ENCODE assay signal across 8 cellular contexts in genomic region chr1:56089826-56090225, GRCh38.
DNase-seq lines count a peak whose midpoint lies in the region; TF ChIP-seq lines count a peak whose summit lies in the region.
"Not testable (repeated sequence)": the region's sequence is repeated elsewhere in the genome, so short reads cannot be mapped to it uniquely, and the experiment has no call there.

No MANE protein-coding gene starts in this region.

- not testable (repeated sequence) for H3K27me3 Mint-ChIP-seq in Caco-2 (ENCODE audit: insufficient read depth, unreplicated experiment); endodermal cell (ENCODE audit: insufficient read depth); nephron progenitor cell (ENCODE audit: low read depth, poor library complexity)

- not testable (repeated sequence) for H3K27ac ChIP-seq in HUES48 (ENCODE audit: low read depth, low read length); endodermal cell (ENCODE audit: low read depth, low read length)

- not testable (repeated sequence) for H3K4me1 ChIP-seq in Caco-2; ES-I3 (ENCODE audit: insufficient read depth, low read length); HUES48 (ENCODE audit: control insufficient read depth, insufficient read depth, low read length); endodermal cell (ENCODE audit: control insufficient read depth, insufficient read depth, low read length)

- not testable (repeated sequence) for H3K27me3 ChIP-seq in Caco-2 (replicated peaks; ENCODE audit: control insufficient read depth, insufficient read depth, low read length); H7 (ENCODE audit: control insufficient read depth, insufficient read depth, low read length); HUES48 (ENCODE audit: control insufficient read depth, insufficient read depth, low read length); endodermal cell (ENCODE audit: control insufficient read depth, insufficient read depth, low read length, poor library complexity, severe bottlenecking)

- not testable (repeated sequence) for H3K4me1 Mint-ChIP-seq in Caco-2 (ENCODE audit: low read depth, unreplicated experiment); endodermal cell; nephron progenitor cell

- H3K27ac Mint-ChIP-seq in Caco-2 (ENCODE audit: unreplicated experiment); endodermal cell; nephron progenitor cell: not testable (repeated sequence)

- CTCF ChIA-PET in Caco-2 (lab: Charles Lee): not testable (repeated sequence)

- H3K36me3 ChIP-seq in Caco-2 (ENCODE audit: control insufficient read depth, insufficient read depth, low read length); ES-I3 (ENCODE audit: insufficient read depth, low read length); H7 (replicated peaks; ENCODE audit: control insufficient read depth, insufficient read depth, low read length); HUES48 (ENCODE audit: control insufficient read depth, insufficient read depth, low read length); endodermal cell (ENCODE audit: control insufficient read depth, insufficient read depth, low read length): not testable (repeated sequence)

- 78 to 80% methylated on average over 11 to 15 of the region's 17 CpGs for WGBS in endodermal cell (ENCODE audit: insufficient coverage in 1 of 2, insufficient read length in 1 of 2), 2 experiments

- BruUV-seq in Caco-2 (replicated peaks; lab: Mats Ljungman, UMichigan): not testable (repeated sequence)

- not testable (repeated sequence) for H3K4me3 ChIP-seq in Caco-2 (ENCODE audit: low read depth, low read length); endodermal cell (ENCODE audit: low read length)
- peak overlapping the region; percentile 37; the same call in 1 of the 2 replicates for H3K4me3 ChIP-seq in H7 (ENCODE audit: insufficient read depth, low read depth, low read length)
- H3K4me3 ChIP-seq in HUES48 (ENCODE audit: low read depth, low read length): peak overlapping the region; percentile 32; the same call in 1 of the 2 replicates

- peak overlapping the region; percentile 2; the same call in 1 of the 2 replicates for H3K9ac ChIP-seq in ES-I3 (ENCODE audit: low read depth, low read length)
- not testable (repeated sequence) for H3K9ac ChIP-seq in HUES48 (ENCODE audit: low read depth, low read length); endodermal cell (ENCODE audit: extremely low read depth, low read length, poor library complexity, severe bottlenecking)

- TF ChIP-seq CTCF in Caco-2 (IDR thresholded peaks at IDR 0.05; ENCODE audit: insufficient read depth in 1 of 2, low read depth in 1 of 2, low read length in 1 of 2, severe bottlenecking in 1 of 2, unreplicated experiment in 1 of 2); endodermal cell (conservative IDR thresholded peaks at IDR 0.05); nephron progenitor cell (IDR thresholded peaks at IDR 0.05): not testable (repeated sequence)

- not testable (repeated sequence) for H3K36me3 Mint-ChIP-seq in Caco-2 (ENCODE audit: insufficient read depth, unreplicated experiment); endodermal cell (ENCODE audit: low read depth)
- peaks cover 11% of the 10 kb centered on the region for H3K36me3 Mint-ChIP-seq in nephron progenitor cell (ENCODE audit: low read depth)

- DNase-seq in Caco-2, H7: not testable (repeated sequence)
- DNase-seq in NCI-H2171 treated with DMSO at 0.1 percent for 48 hours (lab: John Stamatoyannopoulos, UW) (peak; percentile 49), NCI-H748 (lab: John Stamatoyannopoulos, UW; ENCODE audit: unreplicated experiment) (peak; percentile 29), endodermal cell (peak; percentile 64), nephron progenitor cell (peak; percentile 8)

- intact Hi-C loops in Caco-2 (cut with micrococcal nuclease; ENCODE audit: unreplicated experiment): not testable (repeated sequence)

- not testable (repeated sequence) for H3K9me3 Mint-ChIP-seq in Caco-2 (ENCODE audit: unreplicated experiment)
- H3K9me3 Mint-ChIP-seq in endodermal cell (peaks cover 21% of the 10 kb centered on the region), nephron progenitor cell (peaks cover 41% of the 10 kb centered on the region)

- not testable (repeated sequence) for H3K9me3 ChIP-seq in Caco-2; ES-I3 (ENCODE audit: control insufficient read depth, insufficient read depth, low read length); HUES48 (ENCODE audit: control insufficient read depth, insufficient read depth, low read length)
- H3K9me3 ChIP-seq in endodermal cell (ENCODE audit: control insufficient read depth, low read length): peaks cover 19% of the 10 kb centered on the region

- H3K4me3 Mint-ChIP-seq in Caco-2 (ENCODE audit: unreplicated experiment): peak overlapping the region; percentile 19
- H3K4me3 Mint-ChIP-seq in endodermal cell, nephron progenitor cell: not testable (repeated sequence)

- POLR2A ChIA-PET in Caco-2 (lab: Charles Lee): not testable (repeated sequence)
